In genomic region chr2:189982777-189983394, GRCh38 we compare ENCODE assay signal across 9 cellular contexts.
DNase-seq lines count a peak whose midpoint lies in the region; ATAC-seq and TF ChIP-seq lines count a peak whose summit lies in the region.
"Had no signal": no experiment of that assay in that cellular context is flagged by ENCODE, and none has a peak within 500 bp of the region (broad histone marks: within the 10 kb centered on the region; RNA-seq: fewer than 3 reads in every experiment).

No MANE protein-coding gene starts in this region.

- H3K27me3 Mint-ChIP-seq in immature natural killer cell (ENCODE audit: low read depth in 3 of 3), result peaks cover 0 to 3% (median 1%) of the 10 kb centered on the region in 3 donors

- TF ChIP-seq CTCF in AG10803 (conservative IDR thresholded peaks at IDR 0.05; ENCODE audit: low read length) (peak; percentile 49), GM12872 (IDR thresholded peaks at IDR 0.05; ENCODE audit: insufficient read depth, low read depth, low read length) (peak; percentile 63), OCI-LY3 (IDR thresholded peaks at IDR 0.05; ENCODE audit: low read depth, low read length) (peak; percentile 60), fibroblast of villous mesenchyme (IDR thresholded peaks at IDR 0.05; ENCODE audit: insufficient read depth, low read depth, low read length) (peak; percentile 73)

- no peaks in the 10 kb centered on the region; the same call in 1 of the 2 replicates for H3K4me1 ChIP-seq in OCI-LY3 (ENCODE audit: low read length)

- no peaks in the 10 kb centered on the region for H3K79me2 ChIP-seq in OCI-LY3 (ENCODE audit: low read length)

- peaks cover 17% of the 10 kb centered on the region; the same call in 1 of the 2 replicates for H3K9me3 ChIP-seq in OCI-LY3 (ENCODE audit: insufficient read depth, low read length)

- ATAC-seq in HG03175 (IDR thresholded peaks at IDR 0.05; ENCODE audit: unreplicated experiment), result no peak

- peaks cover 0 to 3% (median 3%) of the 10 kb centered on the region in 3 donors for H3K36me3 Mint-ChIP-seq in immature natural killer cell

- H3K4me1 Mint-ChIP-seq in immature natural killer cell, result no peaks in the 10 kb centered on the region

- DNase-seq in AG10803 (ENCODE audit: low read depth) (no peak), fibroblast of villous mesenchyme (ENCODE audit: low read depth) (peak; percentile 5), immature natural killer cell (no peak), cortex of kidney (lab: John Stamatoyannopoulos, UW) (no peak), islet precursor cell (no peak)
- DNase-seq: small intestine had no signal

- H3K4me3 Mint-ChIP-seq in immature natural killer cell, result no peak overlapping the region

- no peaks in the 10 kb centered on the region for H3K27me3 ChIP-seq in OCI-LY3 (ENCODE audit: low read depth, low read length)

- peaks cover 20 to 70% (median 38%) of the 10 kb centered on the region in 6 donors for H3K9me3 Mint-ChIP-seq in immature natural killer cell

- peaks cover 3% of the 10 kb centered on the region for H3K36me3 ChIP-seq in OCI-LY3 (replicated peaks; ENCODE audit: low read depth, low read length)

- no peak overlapping the region for H3K9ac ChIP-seq in OCI-LY3 (ENCODE audit: low read length)

- H3K4me2 ChIP-seq in OCI-LY3 (ENCODE audit: low read length), result no peak overlapping the region

- H3K4me3 ChIP-seq in AG10803 (ENCODE audit: low read length) (no peak overlapping the region), OCI-LY3 (ENCODE audit: low read length) (no peak overlapping the region), fibroblast of villous mesenchyme (ENCODE audit: low read depth, low read length) (no peak overlapping the region)

- H4K20me1 ChIP-seq in OCI-LY3 (ENCODE audit: insufficient read depth, low read length), result no peaks in the 10 kb centered on the region

- H3K27ac ChIP-seq in OCI-LY3 (ENCODE audit: low read length), result no peak overlapping the region

- no peak overlapping the region for H2AFZ ChIP-seq in OCI-LY3 (ENCODE audit: low read depth, low read length)

- H3K27ac Mint-ChIP-seq in immature natural killer cell, result no peak overlapping the region
